In the genomic region with DNA sequence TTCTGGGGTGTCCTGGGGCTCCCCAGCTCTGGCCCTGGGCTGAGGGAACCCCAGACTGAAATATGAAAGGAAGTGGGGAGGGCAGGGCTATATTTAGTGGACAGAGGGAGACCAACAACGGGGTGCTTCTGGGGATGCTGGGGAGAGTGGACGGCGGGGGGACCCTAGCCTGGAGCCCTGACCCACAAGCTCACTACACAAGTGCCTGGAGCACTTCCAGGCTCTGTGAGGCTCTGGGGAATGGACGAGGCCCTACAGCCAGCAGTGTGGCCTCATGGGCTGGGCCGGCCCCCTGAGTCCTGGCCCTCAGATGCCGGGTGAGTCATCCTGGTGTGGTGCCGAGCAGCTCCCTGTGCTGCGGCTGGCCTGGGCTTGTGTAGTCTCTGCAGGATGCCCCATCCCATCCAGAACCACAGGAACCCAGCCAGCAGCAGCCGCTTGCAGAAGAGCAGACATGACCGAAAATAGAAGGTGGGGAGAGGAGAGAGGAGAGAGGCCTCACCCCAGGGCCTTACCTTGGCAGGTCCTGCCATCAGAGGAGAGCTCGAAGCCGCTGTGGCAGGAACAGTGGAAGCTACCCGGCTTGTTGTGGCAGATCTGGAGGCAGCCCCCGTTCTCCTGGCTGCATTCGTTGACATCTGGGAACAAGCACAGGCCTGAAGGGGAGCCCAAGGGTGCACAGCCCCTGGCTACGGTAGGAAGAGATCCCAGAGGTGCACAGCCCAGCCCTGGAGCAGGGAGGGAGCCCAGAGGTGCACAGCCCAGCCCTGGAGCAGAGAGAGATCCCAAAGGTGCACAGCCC, we compare ENCODE assay signal across 1 cellular context.
TF ChIP-seq lines count a peak whose summit lies in the region.

No MANE protein-coding gene starts in this region.

TF ChIP-seq in GM23338, 12 proteins besides CTCF, POLR2A, EP300 and RAD21 (continued from another document):
- TF ChIP-seq NANOG (IDR thresholded peaks at IDR 0.05; ENCODE audit: borderline replicate concordance) (no peak), CREB1 (CRISPR knock-in tag; IDR thresholded peaks at IDR 0.05; ENCODE audit: low read depth) (no peak), ZNF331 (CRISPR knock-in tag; IDR thresholded peaks at IDR 0.05; ENCODE audit: low read depth) (no peak), POLR2AphosphoS5 (IDR thresholded peaks at IDR 0.05; ENCODE audit: low read depth) (no peak), ZNF462 (CRISPR knock-in tag; IDR thresholded peaks at IDR 0.05) (no peak), JUNB (IDR thresholded peaks at IDR 0.05; ENCODE audit: unreplicated experiment) (no peak), ETS1 (IDR thresholded peaks at IDR 0.05) (no peak), ZNF114 (CRISPR knock-in tag; IDR thresholded peaks at IDR 0.05) (no peak)
